ENCODE assay signal across 1 cellular context in the genomic region with DNA sequence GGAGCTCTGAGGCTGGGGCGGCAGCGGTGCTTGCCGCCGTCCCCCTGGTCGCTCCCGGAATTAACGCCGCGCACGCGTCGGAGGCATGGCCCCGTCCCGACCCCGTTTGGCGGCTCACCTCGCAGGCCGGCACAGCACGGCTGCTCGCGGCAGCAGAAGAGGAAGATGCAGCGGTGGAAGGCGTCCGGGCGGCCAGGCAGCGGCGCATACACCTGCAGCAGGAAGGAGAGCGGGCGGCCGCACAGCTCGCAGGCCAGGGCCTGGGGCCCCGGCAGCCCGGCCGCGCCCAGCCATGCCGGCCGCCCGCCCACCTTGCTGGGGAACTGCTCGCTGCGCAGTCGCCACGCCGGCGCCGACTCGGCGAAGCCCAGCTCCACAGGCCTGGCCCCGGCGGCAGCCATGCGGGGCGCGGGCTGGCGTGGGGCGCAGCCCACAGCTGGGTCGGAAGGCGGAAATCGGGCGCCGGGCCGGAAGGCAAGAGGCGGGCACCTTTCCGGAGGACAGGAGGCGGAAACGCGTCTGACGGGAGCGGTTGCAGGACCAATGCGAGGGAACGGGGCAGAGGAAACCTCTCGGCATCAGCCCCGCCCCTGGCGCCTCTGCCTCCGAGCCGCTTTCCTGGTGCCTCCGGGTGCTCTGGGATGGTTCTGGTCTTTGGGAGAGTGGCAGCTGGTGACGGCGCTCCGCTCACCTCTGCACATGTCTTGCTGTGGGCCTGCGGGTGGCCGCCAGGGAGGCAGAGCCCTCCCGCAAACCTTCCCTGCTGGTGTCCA.
A peak's percentile ranks its signal among the peaks of the same experiment; 100 is the strongest.
TF ChIP-seq lines count a peak whose summit lies in the region.

A gene with protein sequence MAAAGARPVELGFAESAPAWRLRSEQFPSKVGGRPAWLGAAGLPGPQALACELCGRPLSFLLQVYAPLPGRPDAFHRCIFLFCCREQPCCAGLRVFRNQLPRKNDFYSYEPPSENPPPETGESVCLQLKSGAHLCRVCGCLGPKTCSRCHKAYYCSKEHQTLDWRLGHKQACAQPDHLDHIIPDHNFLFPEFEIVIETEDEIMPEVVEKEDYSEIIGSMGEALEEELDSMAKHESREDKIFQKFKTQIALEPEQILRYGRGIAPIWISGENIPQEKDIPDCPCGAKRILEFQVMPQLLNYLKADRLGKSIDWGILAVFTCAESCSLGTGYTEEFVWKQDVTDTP (minus strand): TSS at position 457 of the 773 bp plus-strand sequence. CDS start 56 bp downstream, at position 401.

TF ChIP-seq in HepG2, 621 proteins besides CTCF, POLR2A, EP300 and RAD21 (continued from another document and continues in another):
- TF ChIP-seq, protein P1, sequence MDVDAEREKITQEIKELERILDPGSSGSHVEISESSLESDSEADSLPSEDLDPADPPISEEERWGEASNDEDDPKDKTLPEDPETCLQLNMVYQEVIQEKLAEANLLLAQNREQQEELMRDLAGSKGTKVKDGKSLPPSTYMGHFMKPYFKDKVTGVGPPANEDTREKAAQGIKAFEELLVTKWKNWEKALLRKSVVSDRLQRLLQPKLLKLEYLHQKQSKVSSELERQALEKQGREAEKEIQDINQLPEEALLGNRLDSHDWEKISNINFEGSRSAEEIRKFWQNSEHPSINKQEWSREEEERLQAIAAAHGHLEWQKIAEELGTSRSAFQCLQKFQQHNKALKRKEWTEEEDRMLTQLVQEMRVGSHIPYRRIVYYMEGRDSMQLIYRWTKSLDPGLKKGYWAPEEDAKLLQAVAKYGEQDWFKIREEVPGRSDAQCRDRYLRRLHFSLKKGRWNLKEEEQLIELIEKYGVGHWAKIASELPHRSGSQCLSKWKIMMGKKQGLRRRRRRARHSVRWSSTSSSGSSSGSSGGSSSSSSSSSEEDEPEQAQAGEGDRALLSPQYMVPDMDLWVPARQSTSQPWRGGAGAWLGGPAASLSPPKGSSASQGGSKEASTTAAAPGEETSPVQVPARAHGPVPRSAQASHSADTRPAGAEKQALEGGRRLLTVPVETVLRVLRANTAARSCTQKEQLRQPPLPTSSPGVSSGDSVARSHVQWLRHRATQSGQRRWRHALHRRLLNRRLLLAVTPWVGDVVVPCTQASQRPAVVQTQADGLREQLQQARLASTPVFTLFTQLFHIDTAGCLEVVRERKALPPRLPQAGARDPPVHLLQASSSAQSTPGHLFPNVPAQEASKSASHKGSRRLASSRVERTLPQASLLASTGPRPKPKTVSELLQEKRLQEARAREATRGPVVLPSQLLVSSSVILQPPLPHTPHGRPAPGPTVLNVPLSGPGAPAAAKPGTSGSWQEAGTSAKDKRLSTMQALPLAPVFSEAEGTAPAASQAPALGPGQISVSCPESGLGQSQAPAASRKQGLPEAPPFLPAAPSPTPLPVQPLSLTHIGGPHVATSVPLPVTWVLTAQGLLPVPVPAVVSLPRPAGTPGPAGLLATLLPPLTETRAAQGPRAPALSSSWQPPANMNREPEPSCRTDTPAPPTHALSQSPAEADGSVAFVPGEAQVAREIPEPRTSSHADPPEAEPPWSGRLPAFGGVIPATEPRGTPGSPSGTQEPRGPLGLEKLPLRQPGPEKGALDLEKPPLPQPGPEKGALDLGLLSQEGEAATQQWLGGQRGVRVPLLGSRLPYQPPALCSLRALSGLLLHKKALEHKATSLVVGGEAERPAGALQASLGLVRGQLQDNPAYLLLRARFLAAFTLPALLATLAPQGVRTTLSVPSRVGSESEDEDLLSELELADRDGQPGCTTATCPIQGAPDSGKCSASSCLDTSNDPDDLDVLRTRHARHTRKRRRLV (CRISPR knock-in tag; IDR thresholded peaks at IDR 0.05): no peak
- TF ChIP-seq SMC3 (IDR thresholded peaks at IDR 0.05; ENCODE audit: low read length): no peak
- no peak for TF ChIP-seq RFX5 (IDR thresholded peaks at IDR 0.05; ENCODE audit: low read depth, low read length)
- peak; percentile 99 for TF ChIP-seq ZFY (CRISPR knock-in tag; IDR thresholded peaks at IDR 0.05)
- no peak for TF ChIP-seq ZNF224 (CRISPR knock-in tag; IDR thresholded peaks at IDR 0.05)
- no peak for TF ChIP-seq ZNF550 (CRISPR knock-in tag; IDR thresholded peaks at IDR 0.05; ENCODE audit: borderline replicate concordance)
- TF ChIP-seq, protein P2, sequence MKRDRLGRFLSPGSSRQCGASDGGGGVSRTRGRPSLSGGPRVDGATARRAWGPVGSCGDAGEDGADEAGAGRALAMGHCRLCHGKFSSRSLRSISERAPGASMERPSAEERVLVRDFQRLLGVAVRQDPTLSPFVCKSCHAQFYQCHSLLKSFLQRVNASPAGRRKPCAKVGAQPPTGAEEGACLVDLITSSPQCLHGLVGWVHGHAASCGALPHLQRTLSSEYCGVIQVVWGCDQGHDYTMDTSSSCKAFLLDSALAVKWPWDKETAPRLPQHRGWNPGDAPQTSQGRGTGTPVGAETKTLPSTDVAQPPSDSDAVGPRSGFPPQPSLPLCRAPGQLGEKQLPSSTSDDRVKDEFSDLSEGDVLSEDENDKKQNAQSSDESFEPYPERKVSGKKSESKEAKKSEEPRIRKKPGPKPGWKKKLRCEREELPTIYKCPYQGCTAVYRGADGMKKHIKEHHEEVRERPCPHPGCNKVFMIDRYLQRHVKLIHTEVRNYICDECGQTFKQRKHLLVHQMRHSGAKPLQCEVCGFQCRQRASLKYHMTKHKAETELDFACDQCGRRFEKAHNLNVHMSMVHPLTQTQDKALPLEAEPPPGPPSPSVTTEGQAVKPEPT (CRISPR knock-in tag; IDR thresholded peaks at IDR 0.05; ENCODE audit: low read depth): no peak
- peak; percentile 19; the same call in 1 of the 2 replicates for TF ChIP-seq HMG20A (CRISPR knock-in tag; IDR thresholded peaks at IDR 0.05; ENCODE audit: borderline replicate concordance)
- peak; percentile 62; the same call in 1 of the 2 replicates for TF ChIP-seq ZNF354B (CRISPR knock-in tag; IDR thresholded peaks at IDR 0.05)
- TF ChIP-seq KLF16 (CRISPR knock-in tag; IDR thresholded peaks at IDR 0.05): peak in 1 of 2 experiments; percentile 16; a peak in 1 of 4 replicates
- peak; percentile 51 for TF ChIP-seq BRD4 (CRISPR knock-in tag; IDR thresholded peaks at IDR 0.05)
- no peak for TF ChIP-seq ZZZ3 (CRISPR knock-in tag; IDR thresholded peaks at IDR 0.05; ENCODE audit: borderline replicate concordance)
- no peak for TF ChIP-seq ZNF207 (IDR thresholded peaks at IDR 0.05; ENCODE audit: borderline replicate concordance)
- TF ChIP-seq MEIS1 (CRISPR knock-in tag; IDR thresholded peaks at IDR 0.05; ENCODE audit: borderline replicate concordance): no peak
- 0 out of 2 replicates have a peak, but pooled peaks have one; percentile 50 for TF ChIP-seq NR1H2 (CRISPR knock-in tag; IDR thresholded peaks at IDR 0.05; ENCODE audit: borderline replicate concordance, low read depth)
- no peak for TF ChIP-seq MBNL3 (CRISPR knock-in tag; conservative IDR thresholded peaks at IDR 0.05)
- TF ChIP-seq FOSL2 (CRISPR knock-in tag; IDR thresholded peaks at IDR 0.05): peak; percentile 18; the same call in 1 of the 2 replicates
- no peak for TF ChIP-seq TCF7L2 (IDR thresholded peaks at IDR 0.05; ENCODE audit: low read depth, low read length)
- TF ChIP-seq ZMYM2 (CRISPR knock-in tag; IDR thresholded peaks at IDR 0.05): no peak
- no peak for TF ChIP-seq IKZF1 (IDR thresholded peaks at IDR 0.05)
- TF ChIP-seq, protein P3, sequence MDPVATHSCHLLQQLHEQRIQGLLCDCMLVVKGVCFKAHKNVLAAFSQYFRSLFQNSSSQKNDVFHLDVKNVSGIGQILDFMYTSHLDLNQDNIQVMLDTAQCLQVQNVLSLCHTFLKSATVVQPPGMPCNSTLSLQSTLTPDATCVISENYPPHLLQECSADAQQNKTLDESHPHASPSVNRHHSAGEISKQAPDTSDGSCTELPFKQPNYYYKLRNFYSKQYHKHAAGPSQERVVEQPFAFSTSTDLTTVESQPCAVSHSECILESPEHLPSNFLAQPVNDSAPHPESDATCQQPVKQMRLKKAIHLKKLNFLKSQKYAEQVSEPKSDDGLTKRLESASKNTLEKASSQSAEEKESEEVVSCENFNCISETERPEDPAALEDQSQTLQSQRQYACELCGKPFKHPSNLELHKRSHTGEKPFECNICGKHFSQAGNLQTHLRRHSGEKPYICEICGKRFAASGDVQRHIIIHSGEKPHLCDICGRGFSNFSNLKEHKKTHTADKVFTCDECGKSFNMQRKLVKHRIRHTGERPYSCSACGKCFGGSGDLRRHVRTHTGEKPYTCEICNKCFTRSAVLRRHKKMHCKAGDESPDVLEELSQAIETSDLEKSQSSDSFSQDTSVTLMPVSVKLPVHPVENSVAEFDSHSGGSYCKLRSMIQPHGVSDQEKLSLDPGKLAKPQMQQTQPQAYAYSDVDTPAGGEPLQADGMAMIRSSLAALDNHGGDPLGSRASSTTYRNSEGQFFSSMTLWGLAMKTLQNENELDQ (CRISPR knock-in tag; IDR thresholded peaks at IDR 0.05; ENCODE audit: borderline replicate concordance): no peak
- TF ChIP-seq KLF9 (CRISPR knock-in tag; IDR thresholded peaks at IDR 0.05; ENCODE audit: low read depth): no peak
- no peak for TF ChIP-seq ZNF749 (CRISPR knock-in tag; IDR thresholded peaks at IDR 0.05; ENCODE audit: borderline replicate concordance)
- TF ChIP-seq MYNN (CRISPR knock-in tag; IDR thresholded peaks at IDR 0.05; ENCODE audit: low read depth): no peak
- no peak for TF ChIP-seq HNRNPUL1 (IDR thresholded peaks at IDR 0.05; ENCODE audit: low read depth, low read length)
- TF ChIP-seq ZNF709 (CRISPR knock-in tag; IDR thresholded peaks at IDR 0.05): peak; percentile 73
- TF ChIP-seq CHCHD3 (CRISPR knock-in tag; IDR thresholded peaks at IDR 0.05): peak; percentile 58; the same call in 1 of the 2 replicates
- no peak for TF ChIP-seq GLI4 (CRISPR knock-in tag; IDR thresholded peaks at IDR 0.05; ENCODE audit: borderline replicate concordance)
- peak; percentile 94 for TF ChIP-seq DNMT1 (CRISPR knock-in tag; IDR thresholded peaks at IDR 0.05)
- TF ChIP-seq ZBTB25 (CRISPR knock-in tag; IDR thresholded peaks at IDR 0.05): no peak
- TF ChIP-seq, protein P4, sequence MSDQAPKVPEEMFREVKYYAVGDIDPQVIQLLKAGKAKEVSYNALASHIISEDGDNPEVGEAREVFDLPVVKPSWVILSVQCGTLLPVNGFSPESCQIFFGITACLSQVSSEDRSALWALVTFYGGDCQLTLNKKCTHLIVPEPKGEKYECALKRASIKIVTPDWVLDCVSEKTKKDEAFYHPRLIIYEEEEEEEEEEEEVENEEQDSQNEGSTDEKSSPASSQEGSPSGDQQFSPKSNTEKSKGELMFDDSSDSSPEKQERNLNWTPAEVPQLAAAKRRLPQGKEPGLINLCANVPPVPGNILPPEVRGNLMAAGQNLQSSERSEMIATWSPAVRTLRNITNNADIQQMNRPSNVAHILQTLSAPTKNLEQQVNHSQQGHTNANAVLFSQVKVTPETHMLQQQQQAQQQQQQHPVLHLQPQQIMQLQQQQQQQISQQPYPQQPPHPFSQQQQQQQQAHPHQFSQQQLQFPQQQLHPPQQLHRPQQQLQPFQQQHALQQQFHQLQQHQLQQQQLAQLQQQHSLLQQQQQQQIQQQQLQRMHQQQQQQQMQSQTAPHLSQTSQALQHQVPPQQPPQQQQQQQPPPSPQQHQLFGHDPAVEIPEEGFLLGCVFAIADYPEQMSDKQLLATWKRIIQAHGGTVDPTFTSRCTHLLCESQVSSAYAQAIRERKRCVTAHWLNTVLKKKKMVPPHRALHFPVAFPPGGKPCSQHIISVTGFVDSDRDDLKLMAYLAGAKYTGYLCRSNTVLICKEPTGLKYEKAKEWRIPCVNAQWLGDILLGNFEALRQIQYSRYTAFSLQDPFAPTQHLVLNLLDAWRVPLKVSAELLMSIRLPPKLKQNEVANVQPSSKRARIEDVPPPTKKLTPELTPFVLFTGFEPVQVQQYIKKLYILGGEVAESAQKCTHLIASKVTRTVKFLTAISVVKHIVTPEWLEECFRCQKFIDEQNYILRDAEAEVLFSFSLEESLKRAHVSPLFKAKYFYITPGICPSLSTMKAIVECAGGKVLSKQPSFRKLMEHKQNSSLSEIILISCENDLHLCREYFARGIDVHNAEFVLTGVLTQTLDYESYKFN (CRISPR knock-in tag; conservative IDR thresholded peaks at IDR 0.05): no peak
- peak; percentile 50 for TF ChIP-seq ATF3 (CRISPR knock-in tag; IDR thresholded peaks at IDR 0.05)
- no peak for TF ChIP-seq PHF5A (CRISPR knock-in tag; IDR thresholded peaks at IDR 0.05; ENCODE audit: low read depth, unreplicated experiment)
- TF ChIP-seq YEATS2 (CRISPR knock-in tag; IDR thresholded peaks at IDR 0.05; ENCODE audit: borderline replicate concordance): peak; percentile 93
- peak; percentile 89; the same call in 1 of the 2 replicates for TF ChIP-seq HOXA5 (CRISPR knock-in tag; IDR thresholded peaks at IDR 0.05)
- TF ChIP-seq ELF3 (CRISPR knock-in tag; IDR thresholded peaks at IDR 0.05): peak; percentile 97
- TF ChIP-seq RARA (CRISPR knock-in tag; IDR thresholded peaks at IDR 0.05): 0 out of 2 replicates have a peak, but pooled peaks have one; percentile 5
- no peak for TF ChIP-seq BCL6 (CRISPR knock-in tag; IDR thresholded peaks at IDR 0.05)
- peak; percentile 89 for TF ChIP-seq BORCS8-MEF2B (CRISPR knock-in tag; IDR thresholded peaks at IDR 0.05)
- TF ChIP-seq GABPA (IDR thresholded peaks at IDR 0.05; ENCODE audit: low read depth, low read length): peak; percentile 93
- peak; percentile 93 for TF ChIP-seq GABPA (CRISPR knock-in tag; IDR thresholded peaks at IDR 0.05; ENCODE audit: low read depth)
- peak; percentile 90 for TF ChIP-seq NFYB (CRISPR knock-in tag; IDR thresholded peaks at IDR 0.05)
- peak; percentile 64 for TF ChIP-seq MXD1 (CRISPR knock-in tag; IDR thresholded peaks at IDR 0.05)
- TF ChIP-seq IRF2 (CRISPR knock-in tag; IDR thresholded peaks at IDR 0.05): peak; percentile 88
- TF ChIP-seq ZNF263 (CRISPR knock-in tag; IDR thresholded peaks at IDR 0.05): no peak
- no peak for TF ChIP-seq ZNF615 (CRISPR knock-in tag; IDR thresholded peaks at IDR 0.05; ENCODE audit: borderline replicate concordance)
